In genomic region chr1:24331961-24332673, GRCh38 we compare ENCODE assay signal across 27 cellular contexts. TPM values are rescaled to one million over a fixed set of nuclear protein-coding genes. Genes with fewer than 3 reads are reported as not detected.
"Had no signal": no experiment of that assay in that cellular context is flagged by ENCODE, and none has a peak within 500 bp of the region (broad histone marks: within the 10 kb centered on the region; RNA-seq: fewer than 3 reads in every experiment).

No MANE protein-coding gene starts in this region.

- H3K4me3 Mint-ChIP-seq: immature natural killer cell; mesothelial cell of epicardium; naive B cell; natural killer cell; nephron progenitor cell; stimulated activated memory B cell treated with anti-CD40 and anti-IgM and Interleukin-4, amounts not matched to agents 10 μg/mL and 1 μg/mL and 100 μg/mL, for 72 hours; stimulated activated naive CD8-positive, alpha-beta T cell treated with anti-CD3 and anti-CD28 coated beads, Interleukin-15, amount 100 ng/mL, for 72 hours had no signal

- H3K36me3 Mint-ChIP-seq: immature natural killer cell; natural killer cell; stimulated activated memory B cell treated with anti-CD40 and anti-IgM and Interleukin-4, amounts not matched to agents 10 μg/mL and 1 μg/mL and 100 μg/mL, for 72 hours had no signal

- H3K27me3 Mint-ChIP-seq: stimulated activated memory B cell treated with anti-CD40 and anti-IgM and Interleukin-4, amounts not matched to agents 10 μg/mL and 1 μg/mL and 100 μg/mL, for 72 hours had no signal

- H3K27ac Mint-ChIP-seq: immature natural killer cell; mesothelial cell of epicardium; natural killer cell; nephron progenitor cell; stimulated activated memory B cell treated with anti-CD40 and anti-IgM and Interleukin-4, amounts not matched to agents 10 μg/mL and 1 μg/mL and 100 μg/mL, for 72 hours; stimulated activated naive CD8-positive, alpha-beta T cell treated with anti-CD3 and anti-CD28 coated beads, Interleukin-15, amount 100 ng/mL, for 72 hours had no signal

- H3K9me3 Mint-ChIP-seq: immature natural killer cell; mesothelial cell of epicardium; naive B cell; natural killer cell; nephron progenitor cell; stimulated activated memory B cell treated with anti-CD40 and anti-IgM and Interleukin-4, amounts not matched to agents 10 μg/mL and 1 μg/mL and 100 μg/mL, for 72 hours; stimulated activated naive CD8-positive, alpha-beta T cell treated with anti-CD3 and anti-CD28 coated beads, Interleukin-15, amount 100 ng/mL, for 72 hours had no signal

- H3K27ac ChIP-seq: left lung, lower lobe of right lung, ovary, prostate gland, sigmoid colon, spleen, tibial nerve, upper lobe of right lung had no signal

- DNase-seq: hypothalamus; immature natural killer cell; kidney; left colon; left lung; lower lobe of right lung; mammary epithelial cell; mesenchymal stem cell; naive B cell; natural killer cell; nephron progenitor cell; ovary; retina; right cardiac atrium; sigmoid colon; small intestine; spleen; stimulated activated CD4-positive, alpha-beta T cell treated with anti-CD3 and anti-CD28 coated beads, Interleukin-4, amount 100 ng/mL, for 24 hours; stimulated activated naive CD4-positive, alpha-beta T cell treated with Interleukin-2 at 50 U/mL for 16 hours; stimulated activated naive CD8-positive, alpha-beta T cell treated with anti-CD3 and anti-CD28 coated beads, Interleukin-15, amount 100 ng/mL, for 72 hours; substantia nigra; upper lobe of right lung had no signal

- H3K9me3 ChIP-seq: left lung, lower lobe of right lung, ovary, prostate gland, sigmoid colon, spleen, tibial nerve, upper lobe of right lung had no signal

- H3K4me1 Mint-ChIP-seq: immature natural killer cell; naive B cell; natural killer cell; stimulated activated memory B cell treated with anti-CD40 and anti-IgM and Interleukin-4, amounts not matched to agents 10 μg/mL and 1 μg/mL and 100 μg/mL, for 72 hours had no signal

- H3K4me3 ChIP-seq: left lung, lower lobe of right lung, ovary, prostate gland, sigmoid colon, spleen, tibial nerve, upper lobe of right lung had no signal

- H3K36me3 ChIP-seq: left lung, lower lobe of right lung, ovary, prostate gland, sigmoid colon, spleen, tibial nerve, upper lobe of right lung had no signal

- ATAC-seq: left colon; left lung; lower lobe of right lung; natural killer cell; right cardiac atrium; stimulated activated memory B cell treated with anti-CD40 and anti-IgM and Interleukin-4, amounts not matched to agents 10 μg/mL and 1 μg/mL and 100 μg/mL, for 72 hours; stimulated activated naive CD8-positive, alpha-beta T cell treated with anti-CD3 and anti-CD28 coated beads, Interleukin-15, amount 100 ng/mL, for 72 hours; upper lobe of right lung had no signal

- H3K4me1 ChIP-seq: left lung, lower lobe of right lung, prostate gland, sigmoid colon, tibial nerve, upper lobe of right lung had no signal

- H3K27me3 ChIP-seq: left lung, ovary, sigmoid colon, tibial nerve, upper lobe of right lung had no signal

RNA-seq across cellular contexts. Expression of gene GRHL3, which starts 13.0 kb away (rescaled TPM):
- total RNA-seq: mononuclear cell, natural killer cell, sigmoid colon, spleen, tibial nerve had no signal
- polyA plus RNA-seq: immature natural killer cell, ovary, right cardiac atrium had no signal
